In the genomic region with DNA sequence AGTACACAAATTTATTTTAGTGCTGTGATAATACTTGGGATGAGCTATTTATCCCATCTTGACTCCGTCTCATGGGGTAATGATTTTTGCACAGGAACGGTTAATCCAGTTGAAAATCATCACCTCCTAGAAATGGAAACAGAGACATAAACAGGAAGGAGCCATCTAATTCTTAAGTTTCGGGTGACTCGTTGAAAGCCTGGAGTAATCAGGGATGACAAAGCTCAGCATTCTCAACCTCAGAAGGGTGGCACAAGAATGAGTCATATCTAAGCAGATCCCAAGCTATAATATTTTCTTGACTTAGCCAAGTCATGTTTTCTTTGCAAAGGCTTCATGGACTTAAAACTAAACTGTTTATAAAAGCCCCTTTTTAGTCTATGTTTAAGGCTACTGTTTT, we compare ENCODE assay signal across 1 cellular context.
TF ChIP-seq lines count a peak whose summit lies in the region.

No MANE protein-coding gene starts in this region.

TF ChIP-seq in SK-N-SH, 30 proteins besides CTCF, POLR2A, EP300 and RAD21 (continued from another document):
- TF ChIP-seq, protein P1, sequence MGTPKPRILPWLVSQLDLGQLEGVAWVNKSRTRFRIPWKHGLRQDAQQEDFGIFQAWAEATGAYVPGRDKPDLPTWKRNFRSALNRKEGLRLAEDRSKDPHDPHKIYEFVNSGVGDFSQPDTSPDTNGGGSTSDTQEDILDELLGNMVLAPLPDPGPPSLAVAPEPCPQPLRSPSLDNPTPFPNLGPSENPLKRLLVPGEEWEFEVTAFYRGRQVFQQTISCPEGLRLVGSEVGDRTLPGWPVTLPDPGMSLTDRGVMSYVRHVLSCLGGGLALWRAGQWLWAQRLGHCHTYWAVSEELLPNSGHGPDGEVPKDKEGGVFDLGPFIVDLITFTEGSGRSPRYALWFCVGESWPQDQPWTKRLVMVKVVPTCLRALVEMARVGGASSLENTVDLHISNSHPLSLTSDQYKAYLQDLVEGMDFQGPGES (IDR thresholded peaks at IDR 0.05; ENCODE audit: low read depth, low read length) = no peak
- TF ChIP-seq GABPA (IDR thresholded peaks at IDR 0.05; ENCODE audit: low read depth) = no peak
- peak; percentile 27; the same call in 1 of the 2 replicates for TF ChIP-seq TEAD4 (IDR thresholded peaks at IDR 0.05; ENCODE audit: borderline replicate concordance, insufficient read depth)
- no peak for TF ChIP-seq TAF1 (IDR thresholded peaks at IDR 0.05; ENCODE audit: borderline replicate concordance, low read depth, low read length)
- TF ChIP-seq POLR2AphosphoS5 (IDR thresholded peaks at IDR 0.05; ENCODE audit: low read depth, low read length) = peak; percentile 21; the same call in 1 of the 2 replicates
- TF ChIP-seq GATA2 (CRISPR knock-in tag; IDR thresholded peaks at IDR 0.05) = no peak
- no peak for TF ChIP-seq FOXM1 (IDR thresholded peaks at IDR 0.05; ENCODE audit: low read depth)
- peak; percentile 35; the same call in 1 of the 2 replicates for TF ChIP-seq ELF1 (IDR thresholded peaks at IDR 0.05)
- TF ChIP-seq, protein P2, sequence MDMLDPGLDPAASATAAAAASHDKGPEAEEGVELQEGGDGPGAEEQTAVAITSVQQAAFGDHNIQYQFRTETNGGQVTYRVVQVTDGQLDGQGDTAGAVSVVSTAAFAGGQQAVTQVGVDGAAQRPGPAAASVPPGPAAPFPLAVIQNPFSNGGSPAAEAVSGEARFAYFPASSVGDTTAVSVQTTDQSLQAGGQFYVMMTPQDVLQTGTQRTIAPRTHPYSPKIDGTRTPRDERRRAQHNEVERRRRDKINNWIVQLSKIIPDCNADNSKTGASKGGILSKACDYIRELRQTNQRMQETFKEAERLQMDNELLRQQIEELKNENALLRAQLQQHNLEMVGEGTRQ (IDR thresholded peaks at IDR 0.05; ENCODE audit: borderline replicate concordance, low read depth, low read length) = no peak
- TF ChIP-seq SIN3A (IDR thresholded peaks at IDR 0.05; ENCODE audit: borderline replicate concordance, low read depth, low read length) = no peak
- TF ChIP-seq JUND (IDR thresholded peaks at IDR 0.05) = peak; percentile 77
